10 cellular contexts compared by ENCODE assay signal in the genomic region with DNA sequence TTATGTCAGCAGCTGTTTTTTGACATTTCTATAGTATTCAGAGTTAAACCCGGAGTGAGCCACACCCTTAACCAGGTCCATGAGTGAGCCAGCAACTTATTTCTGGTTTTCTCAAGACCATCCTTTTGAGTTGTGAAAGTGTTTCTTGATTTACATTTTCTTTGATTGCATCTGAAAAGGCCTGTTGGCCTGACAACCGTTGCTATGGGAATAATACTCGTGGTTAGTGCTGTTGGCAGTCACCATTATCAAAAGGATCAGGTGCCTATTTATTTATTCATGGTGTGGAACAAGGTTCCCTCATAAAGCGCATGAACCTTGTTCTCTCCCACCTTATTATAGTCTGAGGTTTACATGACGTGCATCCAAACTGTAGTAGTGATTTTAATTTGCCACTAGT.
A peak's percentile ranks its signal among the peaks of the same experiment; 100 is the strongest.
DNase-seq lines count a peak whose midpoint lies in the region; ATAC-seq and TF ChIP-seq lines count a peak whose summit lies in the region.
"Had no signal": no experiment of that assay in that cellular context is flagged by ENCODE, and none has a peak within 500 bp of the region (broad histone marks: within the 10 kb centered on the region; RNA-seq: fewer than 3 reads in every experiment).

No MANE protein-coding gene starts in this region.

- H3K9me3 ChIP-seq in thyroid gland: no peaks in the 10 kb centered on the region
- H3K9me3 ChIP-seq in endodermal cell (ENCODE audit: control insufficient read depth, low read length): no peaks in the 10 kb centered on the region

- DNase-seq in Ammon's horn (ENCODE audit: low spot score) (peak; percentile 72), NCI-H510A (lab: John Stamatoyannopoulos, UW) (peak; percentile 39), fibroblast of villous mesenchyme (ENCODE audit: low read depth) (peak; percentile 7), thyroid gland (no peak), endodermal cell (no peak)
- no peak for DNase-seq in activated CD8-positive, alpha-beta T cell treated with anti-CD3 and anti-CD28 coated beads, Interleukin-2, amount 10 ng/mL, durations not matched to agents 7 days and 5 days
- no peak for DNase-seq in effector CD8-positive, alpha-beta T cell (lab: John Stamatoyannopoulos, UW)
- DNase-seq: activated CD4-positive, alpha-beta T cell treated with anti-CD3 and anti-CD28 coated beads, Interleukin-2, amount 10 ng/mL, durations not matched to agents 24 days and 14 days; NCI-H82 had no signal

- peaks cover 1% of the 10 kb centered on the region for H3K36me3 Mint-ChIP-seq in activated CD8-positive, alpha-beta T cell treated with anti-CD3 and anti-CD28 coated beads, Interleukin-2, amount 10 ng/mL, durations not matched to agents 7 days and 5 days (ENCODE audit: low read depth)
- peaks cover 2% of the 10 kb centered on the region for H3K36me3 Mint-ChIP-seq in endodermal cell (ENCODE audit: low read depth)

- H3K4me3 ChIP-seq in fibroblast of villous mesenchyme (ENCODE audit: low read depth, low read length) (no peak overlapping the region), thyroid gland (replicated peaks in 1 of 3) (no peak overlapping the region), endodermal cell (ENCODE audit: low read length) (no peak overlapping the region)

- no peak overlapping the region for H3K9ac ChIP-seq in endodermal cell (ENCODE audit: extremely low read depth, low read length, poor library complexity, severe bottlenecking)

- H3K9me3 Mint-ChIP-seq in activated CD8-positive, alpha-beta T cell treated with anti-CD3 and anti-CD28 coated beads, Interleukin-2, amount 10 ng/mL, durations not matched to agents 7 days and 5 days (ENCODE audit: insufficient read depth): no peaks in the 10 kb centered on the region
- no peaks in the 10 kb centered on the region for H3K9me3 Mint-ChIP-seq in endodermal cell
- H3K9me3 Mint-ChIP-seq: activated CD4-positive, alpha-beta T cell treated with anti-CD3 and anti-CD28 coated beads, Interleukin-2, amount 10 ng/mL, durations not matched to agents 24 days and 14 days had no signal

- H3K4me3 Mint-ChIP-seq in activated CD8-positive, alpha-beta T cell treated with anti-CD3 and anti-CD28 coated beads, Interleukin-2, amount 10 ng/mL, durations not matched to agents 7 days and 5 days: no peak overlapping the region
- no peak overlapping the region for H3K4me3 Mint-ChIP-seq in endodermal cell
- H3K4me3 Mint-ChIP-seq: activated CD4-positive, alpha-beta T cell treated with anti-CD3 and anti-CD28 coated beads, Interleukin-2, amount 10 ng/mL, durations not matched to agents 24 days and 14 days had no signal

- H3K36me3 ChIP-seq in thyroid gland: no peaks in the 10 kb centered on the region
- no peaks in the 10 kb centered on the region for H3K36me3 ChIP-seq in endodermal cell (ENCODE audit: control insufficient read depth, insufficient read depth, low read length)

- no peak for TF ChIP-seq CTCF in fibroblast of villous mesenchyme (IDR thresholded peaks at IDR 0.05; ENCODE audit: insufficient read depth, low read depth, low read length)
- no peak for TF ChIP-seq CTCF in thyroid gland (IDR thresholded peaks at IDR 0.05)
- no peak for TF ChIP-seq CTCF in endodermal cell (conservative IDR thresholded peaks at IDR 0.05)

- no peaks in the 10 kb centered on the region for H3K4me1 Mint-ChIP-seq in activated CD8-positive, alpha-beta T cell treated with anti-CD3 and anti-CD28 coated beads, Interleukin-2, amount 10 ng/mL, durations not matched to agents 7 days and 5 days (ENCODE audit: low read depth)
- H3K4me1 Mint-ChIP-seq in endodermal cell: peaks cover 4% of the 10 kb centered on the region
- H3K4me1 Mint-ChIP-seq: activated CD4-positive, alpha-beta T cell treated with anti-CD3 and anti-CD28 coated beads, Interleukin-2, amount 10 ng/mL, durations not matched to agents 24 days and 14 days had no signal

- H3K27ac ChIP-seq in thyroid gland (no peak overlapping the region), endodermal cell (ENCODE audit: low read depth, low read length) (no peak overlapping the region)

- intact Hi-C loops in thyroid gland (cut with DNase I): no loop called here

- H3K4me1 ChIP-seq in thyroid gland (peaks cover 0 to 15% of the 10 kb centered on the region in 2 donors), endodermal cell (ENCODE audit: control insufficient read depth, insufficient read depth, low read length) (no peaks in the 10 kb centered on the region)

- 85 to 88% methylated on average over 5 of the region's 5 CpGs for WGBS in thyroid gland, 2 donors
- 72 to 86% methylated on average over 2 to 5 of the region's 5 CpGs for WGBS in endodermal cell (ENCODE audit: insufficient coverage in 1 of 2, insufficient read length in 1 of 2), 2 experiments

- POLR2A ChIA-PET in activated CD8-positive, alpha-beta T cell treated with anti-CD3 and anti-CD28 coated beads, Interleukin-2, amount 10 ng/mL, durations not matched to agents 7 days and 5 days (lab: Charles Lee): no interaction called here

- TF ChIP-seq POLR2A in thyroid gland (IDR thresholded peaks at IDR 0.05): no peak

- no peaks in the 10 kb centered on the region for H3K27me3 Mint-ChIP-seq in activated CD8-positive, alpha-beta T cell treated with anti-CD3 and anti-CD28 coated beads, Interleukin-2, amount 10 ng/mL, durations not matched to agents 7 days and 5 days (ENCODE audit: low read depth)
- no peaks in the 10 kb centered on the region for H3K27me3 Mint-ChIP-seq in endodermal cell (ENCODE audit: insufficient read depth)
- H3K27me3 Mint-ChIP-seq: activated CD4-positive, alpha-beta T cell treated with anti-CD3 and anti-CD28 coated beads, Interleukin-2, amount 10 ng/mL, durations not matched to agents 24 days and 14 days had no signal

- H3K27ac Mint-ChIP-seq in activated CD8-positive, alpha-beta T cell treated with anti-CD3 and anti-CD28 coated beads, Interleukin-2, amount 10 ng/mL, durations not matched to agents 7 days and 5 days: no peak overlapping the region
- H3K27ac Mint-ChIP-seq in endodermal cell: no peak overlapping the region
- H3K27ac Mint-ChIP-seq: activated CD4-positive, alpha-beta T cell treated with anti-CD3 and anti-CD28 coated beads, Interleukin-2, amount 10 ng/mL, durations not matched to agents 24 days and 14 days had no signal

- CTCF ChIA-PET in activated CD8-positive, alpha-beta T cell treated with anti-CD3 and anti-CD28 coated beads, Interleukin-2, amount 10 ng/mL, durations not matched to agents 7 days and 5 days (lab: Charles Lee): no interaction called here

- H3K27me3 ChIP-seq in thyroid gland (no peaks in the 10 kb centered on the region), endodermal cell (ENCODE audit: control insufficient read depth, insufficient read depth, low read length, poor library complexity, severe bottlenecking) (no peaks in the 10 kb centered on the region)

- peak; percentile 59 for ATAC-seq in HG02852 (IDR thresholded peaks at IDR 0.05; ENCODE audit: unreplicated experiment)
- no peak for ATAC-seq in activated CD8-positive, alpha-beta T cell treated with anti-CD3 and anti-CD28 coated beads, Interleukin-2, amount 10 ng/mL, durations not matched to agents 7 days and 5 days

Comparison
In these comparisons a context has a peak if more than half of its experiments do, and no peak if none do; other contexts are left out.
1. DNase-seq: peak in Ammon's horn (single experiment), NCI-H510A (single experiment) and fibroblast of villous mesenchyme (single experiment); none in activated CD8-positive, alpha-beta T cell treated with anti-CD3 and anti-CD28 coated beads, Interleukin-2, amount 10 ng/mL, durations not matched to agents 7 days and 5 days (single experiment), thyroid gland (0 of 2), endodermal cell (single experiment) and effector CD8-positive, alpha-beta T cell (single experiment).